Comparison of ENCODE assay signal across 8 cellular contexts in the genomic region with DNA sequence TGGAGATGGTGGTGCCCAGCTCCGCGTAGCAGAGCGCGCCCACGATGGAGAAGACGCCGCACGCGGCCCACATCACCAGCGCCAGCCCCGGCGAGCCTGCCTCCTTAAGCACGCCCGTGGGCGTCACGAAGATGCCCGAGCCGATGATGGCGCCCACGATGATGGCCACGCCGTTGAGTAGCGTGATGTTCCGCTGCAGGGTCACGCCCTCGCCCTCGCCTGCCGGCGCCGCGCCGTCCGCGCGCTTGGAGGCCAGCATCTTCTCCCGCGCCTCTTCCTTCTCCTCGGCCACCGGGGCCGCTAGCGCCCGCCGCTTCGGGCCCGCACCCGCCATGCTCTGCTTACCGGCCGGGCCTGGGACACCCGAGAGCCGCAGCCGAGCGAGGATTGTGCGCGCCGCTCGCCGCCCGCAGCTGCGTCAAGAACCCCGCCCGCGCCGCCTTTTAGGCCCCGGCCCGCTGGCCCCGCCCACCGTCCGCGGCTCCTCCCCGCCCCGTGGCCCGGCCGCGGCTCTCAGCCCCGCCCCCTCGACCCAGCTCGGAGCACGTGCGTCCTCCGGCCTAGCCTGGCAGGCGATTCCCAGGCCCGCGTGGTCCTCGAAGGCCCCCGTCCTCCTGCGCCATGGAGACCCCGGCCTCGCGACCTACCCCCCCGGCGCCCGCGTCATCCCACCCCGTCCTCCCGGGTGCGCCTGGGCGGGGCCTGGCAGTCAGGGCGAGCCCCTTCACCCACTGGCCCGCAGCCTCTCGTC. TPM values are rescaled to one million over a fixed set of nuclear protein-coding genes. Genes with fewer than 3 reads are reported as not detected.
DNase-seq lines count a peak whose midpoint lies in the region; ATAC-seq and TF ChIP-seq lines count a peak whose summit lies in the region.
"Not testable (repeated sequence)": the region's sequence is repeated elsewhere in the genome, so short reads cannot be mapped to it uniquely, and the experiment has no call there.

No MANE protein-coding gene starts in this region.

- intact Hi-C loops in left lung (cut with DNase I) = not testable (repeated sequence)

- not testable (repeated sequence) for H3K27me3 ChIP-seq in left lung

- H3K9me3 ChIP-seq in left lung = not testable (repeated sequence)

- H3K27ac Mint-ChIP-seq in activated CD4-positive, alpha-beta memory T cell treated with anti-CD3 and anti-CD28 coated beads, Interleukin-2, amount 10 ng/mL, durations not matched to agents 7 days and 5 days = peak overlapping the region; percentile 96

- H3K36me3 Mint-ChIP-seq in activated CD4-positive, alpha-beta memory T cell treated with anti-CD3 and anti-CD28 coated beads, Interleukin-2, amount 10 ng/mL, durations not matched to agents 7 days and 5 days (ENCODE audit: low read depth) = peaks cover 15% of the 10 kb centered on the region

- H3K9me3 Mint-ChIP-seq in activated CD4-positive, alpha-beta memory T cell treated with anti-CD3 and anti-CD28 coated beads, Interleukin-2, amount 10 ng/mL, durations not matched to agents 7 days and 5 days = not testable (repeated sequence)

- TF ChIP-seq POLR2A in GM19193 (IDR thresholded peaks at IDR 0.05; ENCODE audit: extremely low read depth, insufficient read depth, insufficient read length) = peak; percentile 91

- H3K4me1 ChIP-seq in left lung = peaks cover 0 to 22% of the 10 kb centered on the region in 2 donors

- CTCF ChIA-PET in activated CD4-positive, alpha-beta memory T cell treated with anti-CD3 and anti-CD28 coated beads, Interleukin-2, amount 10 ng/mL, durations not matched to agents 7 days and 5 days (lab: Charles Lee) = not testable (repeated sequence)

- not testable (repeated sequence) for H3K27me3 Mint-ChIP-seq in activated CD4-positive, alpha-beta memory T cell treated with anti-CD3 and anti-CD28 coated beads, Interleukin-2, amount 10 ng/mL, durations not matched to agents 7 days and 5 days

- not testable (repeated sequence) for TF ChIP-seq CTCF in AG09319 (IDR thresholded peaks at IDR 0.05; ENCODE audit: low read depth, low read length); left lung (IDR thresholded peaks at IDR 0.05)

- peak overlapping the region; percentile 49 to 65 for H3K4me3 ChIP-seq in left lung

- H3K36me3 ChIP-seq in left lung = not testable (repeated sequence)

- DNase-seq in AG09319 (ENCODE audit: extremely low read depth, low read depth) = peak; percentile 31
- DNase-seq in HT-29 (ENCODE audit: low spot score) = peak; percentile 85
- DNase-seq in NOMO-1 (lab: John Stamatoyannopoulos, UW; ENCODE audit: unreplicated experiment in 2 of 2) = peak; percentile 80 to 81
- peak; percentile 92 for DNase-seq in activated CD4-positive, alpha-beta memory T cell treated with anti-CD3 and anti-CD28 coated beads, Interleukin-2, amount 10 ng/mL, durations not matched to agents 7 days and 5 days
- peak; percentile 81 for DNase-seq in dermis blood vessel endothelial cell
- DNase-seq in left lung = peak; percentile 86 to 98
- DNase-seq in stimulated activated CD4-positive, alpha-beta T cell treated with anti-CD3 and anti-CD28 coated beads, Interleukin-1b, Interleukin-23, amount 100 ng/mL, for 1 hour (ENCODE audit: low read depth in 2 of 2) = peak; percentile 79 to 90

- peak overlapping the region; percentile 95 for H3K4me3 Mint-ChIP-seq in activated CD4-positive, alpha-beta memory T cell treated with anti-CD3 and anti-CD28 coated beads, Interleukin-2, amount 10 ng/mL, durations not matched to agents 7 days and 5 days

- peak; percentile 85 for ATAC-seq in left lung

- POLR2A ChIA-PET in activated CD4-positive, alpha-beta memory T cell treated with anti-CD3 and anti-CD28 coated beads, Interleukin-2, amount 10 ng/mL, durations not matched to agents 7 days and 5 days (lab: Charles Lee) = interaction anchor here (0.7 to 3.2 kb wide), 7 partner anchors 10 to 89 kb away, joined by 3 to 10 read pairs (median 5); a partner anchor contains a TSS

- peak overlapping the region in 1 of 2 donors; percentile 62 for H3K27ac ChIP-seq in left lung

- peaks cover 12% of the 10 kb centered on the region for H3K4me1 Mint-ChIP-seq in activated CD4-positive, alpha-beta memory T cell treated with anti-CD3 and anti-CD28 coated beads, Interleukin-2, amount 10 ng/mL, durations not matched to agents 7 days and 5 days

RNA-seq across cellular contexts. Expression of a gene that starts 49.6 kb away (rescaled TPM):
- total RNA-seq in HT-29 (2014; rRNA removed; shearing (Covaris generic)) = 0.10 and 0.23 TPM in 2 replicates
- 100 to 1,000 TPM; 341 to 359 TPM for total RNA-seq in activated CD4-positive, alpha-beta memory T cell treated with anti-CD3 and anti-CD28 coated beads, Interleukin-2, amount 10 ng/mL, durations not matched to agents 7 days and 5 days
- total RNA-seq in dermis blood vessel endothelial cell (not detected in 2 replicates), left lung (10 to 100 TPM; 27.7 to 29.1 TPM)

Comparison
In these comparisons a context has a peak if more than half of its experiments do, and no peak if none do; other contexts are left out.
1. DNase-seq: peak in every context shown above with its lines; median percentile 92 in activated CD4-positive, alpha-beta memory T cell treated with anti-CD3 and anti-CD28 coated beads, Interleukin-2, amount 10 ng/mL, durations not matched to agents 7 days and 5 days; 92 in left lung; 85 in HT-29; 84 in stimulated activated CD4-positive, alpha-beta T cell treated with anti-CD3 and anti-CD28 coated beads, Interleukin-1b, Interleukin-23, amount 100 ng/mL, for 1 hour; 81 in dermis blood vessel endothelial cell; 80 in NOMO-1; 31 in AG09319.
2. RNA of a gene that starts 49.6 kb away (total RNA-seq): 341 to 359 TPM in activated CD4-positive, alpha-beta memory T cell treated with anti-CD3 and anti-CD28 coated beads, Interleukin-2, amount 10 ng/mL, durations not matched to agents 7 days and 5 days and 27.7 to 29.1 TPM in left lung; 0.10 to 0.23 TPM in HT-29 and not detected in dermis blood vessel endothelial cell; every median in the first group is over 10 times any median in the second.